Comparison of ENCODE assay signal across 3 cellular contexts in genomic region chr3:19012846-19013245, GRCh38.
"Had no signal": no experiment of that assay in that cellular context is flagged by ENCODE, and none has a peak within 500 bp of the region (broad histone marks: within the 10 kb centered on the region; RNA-seq: fewer than 3 reads in every experiment).

No MANE protein-coding gene starts in this region.

- ATAC-seq: GM12878 had no signal

- DNase-seq: GDM1, GF-D8 had no signal

- H3K4me3 ChIP-seq: GM12878 had no signal
